Comparison of ENCODE assay signal across 12 cellular contexts in genomic region chr12:111741235-111741812, GRCh38. TPM values are rescaled to one million over a fixed set of nuclear protein-coding genes. Genes with fewer than 3 reads are reported as not detected.
DNase-seq lines count a peak whose midpoint lies in the region; ATAC-seq, FAIRE-seq and TF ChIP-seq lines count a peak whose summit lies in the region.
"Had no signal": no experiment of that assay in that cellular context is flagged by ENCODE, and none has a peak within 500 bp of the region (broad histone marks: within the 10 kb centered on the region; RNA-seq: fewer than 3 reads in every experiment).

No MANE protein-coding gene starts in this region.

- DNase-seq in NCI-H1092 (lab: John Stamatoyannopoulos, UW): peak; percentile 49
- DNase-seq in astrocyte (ENCODE audit: low read depth): peak; percentile 42
- DNase-seq in iris pigment epithelial cell (ENCODE audit: low read depth): peak; percentile 63
- no peak for DNase-seq in frontal cortex (ENCODE audit: low spot score in 2 of 2)
- no peak for DNase-seq in NCI-H2227 treated with DMSO at 0.1 percent for 48 hours (lab: John Stamatoyannopoulos, UW)
- DNase-seq: hypothalamus, NCI-H1436 treated with DMSO at 0.1 percent for 48 hours, SHP77 treated with DMSO at 0.1 percent for 48 hours had no signal

- H3K4me1 ChIP-seq in astrocyte (ENCODE audit: insufficient read depth, low read length) (peaks cover 8% of the 10 kb centered on the region), stomach smooth muscle (ENCODE audit: control insufficient read depth, insufficient read depth, low read length) (peaks cover 15% of the 10 kb centered on the region)
- H3K4me1 ChIP-seq: parathyroid adenoma had no signal

- H3K27ac ChIP-seq in astrocyte (ENCODE audit: low read depth, low read length) (no peak overlapping the region), stomach smooth muscle (ENCODE audit: low read length) (peak overlapping the region; percentile 18)
- H3K27ac ChIP-seq: parathyroid adenoma had no signal

- H3K27me3 ChIP-seq in astrocyte (ENCODE audit: insufficient read depth, low read length): no peaks in the 10 kb centered on the region
- H3K27me3 ChIP-seq in stomach smooth muscle (ENCODE audit: control insufficient read depth in 1 of 2, insufficient read depth in 2 of 2, low read length in 2 of 2): no peaks in the 10 kb centered on the region

- H2AFZ ChIP-seq in astrocyte (ENCODE audit: low read depth, low read length): no peak overlapping the region
- H2AFZ ChIP-seq: parathyroid adenoma had no signal

- no peak for TF ChIP-seq CTCF in astrocyte (IDR thresholded peaks at IDR 0.05; ENCODE audit: insufficient read depth, low read depth, low read length)

- peaks cover 21% of the 10 kb centered on the region for H3K36me3 Mint-ChIP-seq in astrocyte (ENCODE audit: low read depth, unreplicated experiment)

- no peak overlapping the region for H3K4me3 ChIP-seq in astrocyte (ENCODE audit: insufficient read depth, low read depth, low read length)
- no peak overlapping the region for H3K4me3 ChIP-seq in stomach smooth muscle (ENCODE audit: low read length in 2 of 2)

- H3K9ac ChIP-seq in astrocyte (ENCODE audit: low read length) (no peak overlapping the region), stomach smooth muscle (ENCODE audit: low read length in 2 of 2) (no peak overlapping the region)
- H3K9ac ChIP-seq: parathyroid adenoma had no signal

- ATAC-seq in GM18868 (IDR thresholded peaks at IDR 0.05; ENCODE audit: unreplicated experiment): no peak
- no peak for ATAC-seq in GM21717 (IDR thresholded peaks at IDR 0.05; ENCODE audit: unreplicated experiment)

- H4K20me1 ChIP-seq in astrocyte (ENCODE audit: insufficient read depth, low read length): no peaks in the 10 kb centered on the region

- no peaks in the 10 kb centered on the region for H3K27me3 Mint-ChIP-seq in astrocyte (ENCODE audit: low read depth, unreplicated experiment)

- FAIRE-seq in astrocyte (lab: Jason Lieb, UNC) (no peak), frontal cortex (lab: Jason Lieb, UNC) (no peak)

- peak overlapping the region; percentile 3 for H3K4me3 Mint-ChIP-seq in astrocyte (ENCODE audit: unreplicated experiment)

- peaks cover 11% of the 10 kb centered on the region for H3K4me1 Mint-ChIP-seq in astrocyte (ENCODE audit: low read depth, unreplicated experiment)

- H3K79me2 ChIP-seq in astrocyte (ENCODE audit: insufficient read depth, low read length): no peaks in the 10 kb centered on the region
- H3K79me2 ChIP-seq: parathyroid adenoma had no signal

- H3K27ac Mint-ChIP-seq in astrocyte (ENCODE audit: unreplicated experiment): peak overlapping the region; percentile 44

- no peaks in the 10 kb centered on the region for H3K9me3 Mint-ChIP-seq in astrocyte (ENCODE audit: unreplicated experiment)

- H3K4me2 ChIP-seq in astrocyte (ENCODE audit: low read length): peak overlapping the region; percentile 16

- H3K9me3 ChIP-seq in astrocyte (ENCODE audit: insufficient read depth, low read depth, low read length) (no peaks in the 10 kb centered on the region), stomach smooth muscle (ENCODE audit: control insufficient read depth in 2 of 2, low read length in 2 of 2) (no peaks in the 10 kb centered on the region)

- H3K36me3 ChIP-seq in astrocyte (ENCODE audit: insufficient read depth, low read length): peaks cover 5% of the 10 kb centered on the region
- peaks cover 20 to 27% of the 10 kb centered on the region in 2 donors for H3K36me3 ChIP-seq in stomach smooth muscle (ENCODE audit: control insufficient read depth in 2 of 2, insufficient read depth in 2 of 2, low read length in 2 of 2)

RNA-seq across cellular contexts. Expression of gene ALDH2, which starts 25.4 kb away (rescaled TPM):
- total RNA-seq in astrocyte (79.2 and 82.0 TPM in 2 replicates), frontal cortex (24.1 TPM)

RNA-seq across cellular contexts. Expression of gene ACAD10, which starts 55.5 kb away (rescaled TPM):
- total RNA-seq in astrocyte (16.9 and 18.7 TPM in 2 replicates), frontal cortex (12.6 TPM)

RNA-seq across cellular contexts. Expression of gene BRAP, which starts 55.6 kb away (rescaled TPM):
- total RNA-seq in astrocyte: 24.8 and 26.3 TPM in 2 replicates
- total RNA-seq in frontal cortex: 32.2 TPM

Comparison
In these comparisons a context has a peak if more than half of its experiments do, and no peak if none do; other contexts are left out.
1. DNase-seq: peak in NCI-H1092 (single experiment), astrocyte (single experiment) and iris pigment epithelial cell (single experiment); none in frontal cortex (0 of 2) and NCI-H2227 treated with DMSO at 0.1 percent for 48 hours (single experiment).